In the genomic region with DNA sequence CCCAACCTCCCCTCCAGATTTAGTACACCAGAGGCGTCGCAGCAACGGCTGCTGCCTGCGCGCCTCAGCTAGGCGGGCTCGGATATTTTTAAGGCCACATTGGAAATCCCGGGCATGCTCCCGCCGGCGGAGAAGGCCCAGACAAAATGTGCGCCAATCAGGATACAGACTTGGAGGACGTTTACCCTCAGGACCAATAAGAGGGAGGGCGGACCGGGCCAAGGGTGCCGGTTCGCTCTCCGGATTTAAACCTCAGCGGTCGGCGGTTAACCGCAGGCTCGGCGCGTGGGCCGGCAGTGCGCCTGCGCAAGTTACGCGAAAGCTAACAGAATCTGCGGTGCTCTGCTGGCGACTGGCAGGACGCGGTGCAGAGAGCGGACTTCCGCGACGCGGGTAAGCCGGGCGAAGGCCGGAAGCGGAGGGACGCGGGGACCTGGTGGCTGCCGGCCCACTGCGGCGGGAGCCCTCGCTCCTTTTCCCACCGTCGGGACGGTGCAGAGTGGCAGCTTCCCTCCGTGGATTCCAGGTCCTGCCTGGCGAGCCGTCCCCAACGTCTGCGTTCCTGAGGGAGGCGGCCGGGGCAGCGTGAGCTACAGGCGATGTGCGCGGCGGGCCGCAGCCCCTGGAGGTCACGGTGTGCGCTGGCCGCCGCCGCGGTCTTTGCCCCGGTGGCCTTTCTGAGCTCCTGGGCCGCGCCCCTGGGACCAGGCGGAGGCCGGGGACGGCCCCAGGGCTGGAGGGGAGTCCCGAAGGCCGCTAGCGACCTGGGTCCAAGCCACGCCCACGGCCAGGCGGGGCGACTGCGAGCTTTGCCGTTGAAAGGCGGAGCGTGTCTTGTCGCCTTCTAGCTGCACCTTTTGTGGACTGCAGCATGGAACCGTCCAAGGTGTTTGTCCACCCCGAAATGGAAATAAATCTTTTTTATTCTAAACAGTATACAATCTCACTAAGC, we compare ENCODE assay signal across 8 cellular contexts. TPM values are rescaled to one million over a fixed set of nuclear protein-coding genes. Genes with fewer than 3 reads are reported as not detected.
A peak's percentile ranks its signal among the peaks of the same experiment; 100 is the strongest.
DNase-seq lines count a peak whose midpoint lies in the region; ATAC-seq, FAIRE-seq and TF ChIP-seq lines count a peak whose summit lies in the region.

A gene with protein sequence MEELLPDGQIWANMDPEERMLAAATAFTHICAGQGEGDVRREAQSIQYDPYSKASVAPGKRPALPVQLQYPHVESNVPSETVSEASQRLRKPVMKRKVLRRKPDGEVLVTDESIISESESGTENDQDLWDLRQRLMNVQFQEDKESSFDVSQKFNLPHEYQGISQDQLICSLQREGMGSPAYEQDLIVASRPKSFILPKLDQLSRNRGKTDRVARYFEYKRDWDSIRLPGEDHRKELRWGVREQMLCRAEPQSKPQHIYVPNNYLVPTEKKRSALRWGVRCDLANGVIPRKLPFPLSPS (plus strand): TSS at position 296 of the 952 bp plus-strand sequence. CDS start 11,701 bp downstream, outside the sequence.

- H4K20me1 ChIP-seq in H1 (replicated peaks in 1 of 2; ENCODE audit: control insufficient read depth in 1 of 2, insufficient read depth in 2 of 2, low read length in 2 of 2), result no peaks in the 10 kb centered on the region

- H4K91ac ChIP-seq in H1 (replicated peaks; ENCODE audit: insufficient read length, low read length), result peak within 1 kb of the TSS; percentile 97

- H3K27me3 Mint-ChIP-seq in memory B cell, result no peaks in the 10 kb centered on the region

- peaks cover 10 to 12% of the 10 kb centered on the region in 2 experiments for H3K9me3 ChIP-seq in H1 (ENCODE audit: insufficient read depth in 2 of 2, low read depth in 1 of 2, low read length in 1 of 2)

- peak within 1 kb of the TSS; percentile 96; the same call in 1 of the 2 replicates for H2BK5ac ChIP-seq in H1 (ENCODE audit: low read depth, low read length)

- POLR2A ChIA-PET in H1 (lab: Charles Lee; ENCODE audit: partially characterized antibody), result interaction anchor here (0.6 to 2.6 kb wide), 14 partner anchors 9 to 295 kb away, joined by 3 to 27 read pairs (median 4); a partner anchor contains a TSS

- no peak within 1 kb of the TSS for H3K14ac ChIP-seq in H1 (ENCODE audit: insufficient read length)

- H3K4ac ChIP-seq in H1 (replicated peaks; ENCODE audit: insufficient read length, low read depth, low read length), result peak within 1 kb of the TSS; percentile 97

- H3K36me3 ChIP-seq in H1 (ENCODE audit: control insufficient read depth in 2 of 4, insufficient read depth in 4 of 4, low read length in 3 of 4), result peaks cover 0 to 5% (median 3%) of the 10 kb centered on the region in 4 experiments; a peak in 3 of 8 replicates

- no peak for TF ChIP-seq EP300 in H1 (IDR thresholded peaks at IDR 0.05; ENCODE audit: borderline replicate concordance in 1 of 2, low read depth in 2 of 2, low read length in 2 of 2)

- peak within 1 kb of the TSS; percentile 74; the same call in 1 of the 2 replicates for H2AFZ ChIP-seq in H1 (ENCODE audit: low read length)

- H3K4me3 ChIP-seq in H1 (ENCODE audit: extremely low read depth in 1 of 4, insufficient read depth in 2 of 4, low read depth in 3 of 4, low read length in 4 of 4), result peak within 1 kb of the TSS; percentile 58 to 73 (median 62)

- no peaks in the 10 kb centered on the region for H3K9me3 Mint-ChIP-seq in memory B cell

- H3K9ac ChIP-seq in H1 (replicated peaks in 1 of 4; ENCODE audit: extremely low read depth in 1 of 4, low read depth in 3 of 4, low read length in 3 of 4), result peak within 1 kb of the TSS; percentile 46 to 84 (median 80); a peak in 6 of 7 replicates

- peaks cover 3% of the 10 kb centered on the region; the same call in 1 of the 2 replicates for H3K23me2 ChIP-seq in H1 (ENCODE audit: low read depth, low read length)

- H2AK5ac ChIP-seq in H1 (ENCODE audit: low read depth, low read length), result no peak within 1 kb of the TSS; the same call in 1 of the 2 replicates

- H3K4me2 ChIP-seq in H1 (ENCODE audit: insufficient read depth in 1 of 2, low read depth in 2 of 2, low read length in 2 of 2), result peak within 1 kb of the TSS; percentile 33 to 80; a peak in 3 of 4 replicates

- H2BK15ac ChIP-seq in H1 (ENCODE audit: low read length), result no peak within 1 kb of the TSS

- peak; percentile 71 to 82 for TF ChIP-seq POLR2A in H1 (IDR thresholded peaks at IDR 0.05; ENCODE audit: control extremely low read depth in 1 of 2, low read depth in 2 of 2, low read length in 2 of 2)

- CTCF ChIA-PET in H1 (lab: Charles Lee; ENCODE audit: partially characterized antibody), result interaction anchor here (0.7 to 1.5 kb wide), 7 partner anchors 9 to 435 kb away, joined by 3 to 5 read pairs (median 4); a partner anchor contains a TSS

- H3K4me1 ChIP-seq in H1 (replicated peaks in 1 of 4; ENCODE audit: control insufficient read depth in 3 of 4, insufficient read depth in 4 of 4, low read length in 3 of 4), result no peaks in the 10 kb centered on the region

- no peak for FAIRE-seq in H1 (lab: Jason Lieb, UNC)

- TF ChIP-seq CTCF in H1 (IDR thresholded peaks at IDR 0.05; ENCODE audit: control extremely low read depth in 1 of 3, insufficient read depth in 1 of 3, low read depth in 1 of 3, low read length in 3 of 3), result peak; percentile 3 to 14 (median 6); a peak in 3 of 4 replicates

- peak within 1 kb of the TSS; percentile 95 for H3K18ac ChIP-seq in H1 (ENCODE audit: extremely low read depth, low read length)

- peak within 1 kb of the TSS; percentile 97 for H3K4me3 Mint-ChIP-seq in memory B cell

- H4K5ac ChIP-seq in H1 (ENCODE audit: insufficient read length, low read depth, low read length), result peak within 1 kb of the TSS; percentile 67

- H3K79me1 ChIP-seq in H1 (ENCODE audit: low read depth, low read length), result no peaks in the 10 kb centered on the region

- 4% methylated on average over 87 of the region's 91 CpGs; no CpG with 5 or more reads in 1 of the 2 experiments for whole genome bisulfite sequencing in H1 (ENCODE audit: extremely low coverage in 1 of 2, insufficient coverage in 1 of 2, insufficient read length in 1 of 2, insufficient replicate concordance in 2 of 2, low coverage in 1 of 2, low lambda C conversion rate in 2 of 2, missing lambda C conversion rate in 1 of 2), 2 experiments

- peaks cover 5% of the 10 kb centered on the region for H3K36me3 Mint-ChIP-seq in memory B cell

- H3K27me3 ChIP-seq in H1 (replicated peaks in 1 of 4; ENCODE audit: control insufficient read depth in 3 of 4, extremely low read depth in 1 of 4, insufficient read depth in 3 of 4, low read length in 3 of 4), result peaks cover 0 to 3% (median 2%) of the 10 kb centered on the region in 4 experiments; a peak in 4 of 7 replicates

- no peak within 1 kb of the TSS for H2BK20ac ChIP-seq in H1 (ENCODE audit: low read length)

- DNase-seq in CMK (ENCODE audit: low read depth) (peak; percentile 87), HK-2 (ENCODE audit: unreplicated experiment) (peak; percentile 94), H1 (ENCODE audit: low read depth in 1 of 2, low spot score in 2 of 2) (peak; percentile 84 to 93), memory B cell (ENCODE audit: low spot score in 2 of 2) (peak; percentile 93 to 94)
- peak; percentile 5 for DNase-seq in NK-92 treated with Interleukin-12 subunit alpha and Interleukin-12 subunit beta, amount 100 ng/mL, for 24 hours (lab: John Stamatoyannopoulos, UW)
- DNase-seq in activated CD8-positive, alpha-beta memory T cell treated with anti-CD3 and anti-CD28 coated beads for 48 hours (ENCODE audit: low read depth in 2 of 3, low spot score in 2 of 3), result peak; percentile 97
- peak; percentile 87 for DNase-seq in stimulated activated CD8-positive, alpha-beta memory T cell treated with anti-CD3 and anti-CD28 coated beads, Interleukin-12 subunit alpha, Interleukin-12 subunit beta, amount 100 ng/mL, for 24 hours (ENCODE audit: extremely low read depth)

- H3K56ac ChIP-seq in H1 (replicated peaks; ENCODE audit: insufficient read length, low read depth, low read length), result peak within 1 kb of the TSS; percentile 88

- H2BK12ac ChIP-seq in H1 (ENCODE audit: low read depth, low read length), result peak within 1 kb of the TSS; percentile 65; the same call in 1 of the 2 replicates

- H3K4me1 Mint-ChIP-seq in memory B cell, result peaks cover 13% of the 10 kb centered on the region

- H3K23ac ChIP-seq in H1 (ENCODE audit: insufficient read length), result no peak within 1 kb of the TSS

- H3K79me2 ChIP-seq in H1 (ENCODE audit: control insufficient read depth in 1 of 2, insufficient read depth in 2 of 2, low read length in 2 of 2), result peaks cover 0 to 23% of the 10 kb centered on the region in 2 experiments; a peak in 2 of 4 replicates

- H3K27ac Mint-ChIP-seq in memory B cell, result peak within 1 kb of the TSS; percentile 97

- peak within 1 kb of the TSS; percentile 77; the same call in 1 of the 2 replicates for H3K27ac ChIP-seq in H1 (ENCODE audit: low read depth, low read length)

- peak within 1 kb of the TSS; percentile 12 for H2BK120ac ChIP-seq in H1 (replicated peaks; ENCODE audit: low read depth, low read length)

- ATAC-seq in GM19455 (IDR thresholded peaks at IDR 0.05; ENCODE audit: unreplicated experiment), result peak; percentile 86
- peak; percentile 82 for ATAC-seq in memory B cell (ENCODE audit: low read depth)

- peak in 1 of 2 experiments; percentile 7; a peak in 1 of 4 replicates for TF ChIP-seq RAD21 in H1 (IDR thresholded peaks at IDR 0.05 in 1 of 2, conservative IDR thresholded peaks at IDR 0.05 in 1 of 2; ENCODE audit: low read depth in 2 of 2, low read length in 2 of 2)

- peak within 1 kb of the TSS; percentile 84 for H4K8ac ChIP-seq in H1 (ENCODE audit: extremely low read depth, insufficient read depth, low read length)

TF ChIP-seq in H1, 55 proteins besides CTCF, POLR2A, EP300 and RAD21 (continues in another document):
- TF ChIP-seq KDM1A (IDR thresholded peaks at IDR 0.05; ENCODE audit: borderline replicate concordance, low read length) (no peak; the same call in 1 of the 2 replicates), ZNF274 (IDR thresholded peaks at IDR 0.05; ENCODE audit: borderline replicate concordance, extremely low read depth, low read length) (no peak), SP4 (IDR thresholded peaks at IDR 0.05; ENCODE audit: low read length) (peak; percentile 31; the same call in 1 of the 2 replicates), TAF7 (optimal IDR thresholded peaks at IDR 0.05; ENCODE audit: borderline replicate concordance, low read depth, low read length) (peak; percentile 31)

RNA-seq across cellular contexts. Expression of the gene that starts here (rescaled TPM):
- total RNA-seq in H1 (2021; fragmentation: NEBNext Ultra II Directional; extraction: Animal tissue kit (Norgen Biotek cat#: 25700)), result 11.6 and 12.6 TPM in 2 replicates
- 2.3 and 5.1 TPM in 2 replicates for polyA plus RNA-seq in H1 (2011; rRNA removed)
- 5.5 TPM for polyA plus RNA-seq in H1 (2011; cell fraction: cytosol; rRNA removed)
- polyA plus RNA-seq in H1 (2011; cell fraction: nucleus; rRNA removed), result 2.4 TPM
- polyA plus RNA-seq in H1 (2012, experiment 1 of 2), result 7.5 to 11.5 TPM (median 7.9 TPM) in 4 replicates
- polyA plus RNA-seq in H1 (2012, experiment 2 of 2), result 1.6 TPM
- 7.1 TPM for polyA plus RNA-seq in H1 (2013, experiment 1 of 2)
- polyA plus RNA-seq in H1 (2013, experiment 2 of 2), result 7.6 TPM
- polyA minus RNA-seq in H1 (2011; rRNA and poly(A)+ RNA removed), result 6.1 and 6.9 TPM in 2 replicates
- 4.6 TPM for polyA minus RNA-seq in H1 (2011; cell fraction: cytosol; rRNA and poly(A)+ RNA removed)
- 4.4 TPM for polyA minus RNA-seq in H1 (2011; cell fraction: nucleus; rRNA and poly(A)+ RNA removed)

Comparison
In these comparisons a context has a peak if more than half of its experiments do, and no peak if none do; other contexts are left out.
1. Peak in every context shown above with its lines: DNase-seq, ATAC-seq, H3K4me3 ChIP-seq and H3K27ac ChIP-seq.
2. DNase-seq: peak in every context shown above with its lines; median percentile 97 in activated CD8-positive, alpha-beta memory T cell treated with anti-CD3 and anti-CD28 coated beads for 48 hours; 94 in HK-2; 94 in memory B cell; 88 in H1; 87 in CMK; 87 in stimulated activated CD8-positive, alpha-beta memory T cell treated with anti-CD3 and anti-CD28 coated beads, Interleukin-12 subunit alpha, Interleukin-12 subunit beta, amount 100 ng/mL, for 24 hours; 5 in NK-92 treated with Interleukin-12 subunit alpha and Interleukin-12 subunit beta, amount 100 ng/mL, for 24 hours.